ENCODE assay signal across 24 cellular contexts in genomic region chr9:136756134-136756438, GRCh38. TPM values are rescaled to one million over a fixed set of nuclear protein-coding genes. Genes with fewer than 3 reads are reported as not detected.
"Had no signal": no experiment of that assay in that cellular context is flagged by ENCODE, and none has a peak within 500 bp of the region (broad histone marks: within the 10 kb centered on the region; RNA-seq: fewer than 3 reads in every experiment).

No MANE protein-coding gene starts in this region.

- ATAC-seq: effector memory CD8-positive, alpha-beta T cell; gastroesophageal sphincter; left cardiac atrium; lower lobe of right lung; natural killer cell treated with Interleukin-12 subunit alpha and Interleukin-12 subunit beta and Interleukin-15 and Interleukin-18, amount 100 ng/mL, for 72 hours; stimulated activated naive B cell treated with anti-CD40 and anti-IgM and Interleukin-4, amounts not matched to agents 10 μg/mL and 1 μg/mL and 100 μg/mL, for 72 hours; stimulated activated naive CD8-positive, alpha-beta T cell treated with anti-CD3 and anti-CD28 coated beads, Interleukin-15, amount 100 ng/mL, for 72 hours had no signal

- H3K4me3 ChIP-seq: esophagus squamous epithelium, gastroesophageal sphincter, left ventricle myocardium inferior, lower lobe of right lung, sigmoid colon, skin epidermis, thoracic aorta, transverse colon had no signal

- H3K9me3 ChIP-seq: lower lobe of right lung had no signal

- H3K27ac ChIP-seq: epithelial cell of prostate, esophagus squamous epithelium, gastroesophageal sphincter, left ventricle myocardium inferior, lower lobe of right lung, sigmoid colon, skin epidermis, thoracic aorta, transverse colon had no signal

- DNase-seq: effector memory CD8-positive, alpha-beta T cell; esophagus squamous epithelium; foreskin fibroblast; immature natural killer cell; left cardiac atrium; left ventricle myocardium inferior; lower lobe of right lung; stimulated activated CD4-positive, alpha-beta T cell treated with anti-CD3 and anti-CD28 coated beads, Interleukin-2, amount 100 ng/mL, for 24 hours; stimulated activated CD4-positive, alpha-beta T cell treated with anti-CD3 and anti-CD28 coated beads, Interleukin-4, amount 100 ng/mL, for 4 hours; stimulated activated naive B cell treated with anti-CD40 and anti-IgM and Interleukin-4, amounts not matched to agents 10 μg/mL and 1 μg/mL and 100 μg/mL, for 72 hours; stimulated activated naive CD8-positive, alpha-beta T cell treated with anti-CD3 and anti-CD28 coated beads, Interleukin-15, amount 100 ng/mL, for 72 hours; transverse colon had no signal

- H3K4me1 ChIP-seq: lower lobe of right lung, transverse colon had no signal

- H3K36me3 ChIP-seq: esophagus squamous epithelium, gastroesophageal sphincter, left ventricle myocardium inferior, lower lobe of right lung, sigmoid colon, thoracic aorta, transverse colon had no signal

- FAIRE-seq: keratinocyte had no signal

RNA-seq across cellular contexts. Expression of gene LCN8, which starts 2.0 kb away (rescaled TPM):
- total RNA-seq: esophagus squamous epithelium; gastroesophageal sphincter; left cardiac atrium; left ventricle myocardium inferior; lower lobe of right lung; mesothelial cell of epicardium; natural killer cell treated with Interleukin-12 subunit alpha and Interleukin-12 subunit beta and Interleukin-15 and Interleukin-18, amount 100 ng/mL, for 72 hours; osteocyte; pulmonary artery endothelial cell; sigmoid colon; subcutaneous adipose tissue; thoracic aorta; transverse colon; urinary bladder had no signal
- polyA plus RNA-seq: keratinocyte, urinary bladder had no signal

RNA-seq across cellular contexts. Expression of gene LCN6, which starts 7.8 kb away (rescaled TPM):
- total RNA-seq: mesothelial cell of epicardium; natural killer cell treated with Interleukin-12 subunit alpha and Interleukin-12 subunit beta and Interleukin-15 and Interleukin-18, amount 100 ng/mL, for 72 hours; osteocyte; pulmonary artery endothelial cell; urinary bladder had no signal
- polyA plus RNA-seq: immature natural killer cell, keratinocyte had no signal

RNA-seq across cellular contexts. Expression of gene LCN15, which starts 8.2 kb away (rescaled TPM):
- total RNA-seq: esophagus squamous epithelium; gastroesophageal sphincter; lower lobe of right lung; natural killer cell treated with Interleukin-12 subunit alpha and Interleukin-12 subunit beta and Interleukin-15 and Interleukin-18, amount 100 ng/mL, for 72 hours; osteocyte; pulmonary artery endothelial cell; sigmoid colon; subcutaneous adipose tissue; thoracic aorta; urinary bladder had no signal
- polyA plus RNA-seq: immature natural killer cell, keratinocyte, urinary bladder had no signal

RNA-seq across cellular contexts. Expression of gene LCN10, which starts 13.3 kb away (rescaled TPM):
- total RNA-seq: osteocyte, urinary bladder had no signal
- polyA plus RNA-seq: immature natural killer cell, keratinocyte had no signal
